ENCODE assay signal across 8 cellular contexts in genomic region chr6:1686117-1687098, GRCh38.
DNase-seq lines count a peak whose midpoint lies in the region; TF ChIP-seq lines count a peak whose summit lies in the region.

No MANE protein-coding gene starts in this region.

- no peak overlapping the region for H2BK12ac ChIP-seq in neuronal stem cell (ENCODE audit: low read length)

- no peak overlapping the region for H3K4me3 ChIP-seq in colonic mucosa
- no peak overlapping the region for H3K4me3 ChIP-seq in neuronal stem cell (ENCODE audit: low read length in 2 of 2)

- H3K9me3 ChIP-seq in colonic mucosa (no peaks in the 10 kb centered on the region), neuronal stem cell (replicated peaks in 1 of 2; ENCODE audit: control insufficient read depth in 2 of 2, insufficient read depth in 1 of 2, low read depth in 1 of 2, low read length in 2 of 2) (no peaks in the 10 kb centered on the region)

- H3K9ac ChIP-seq in colonic mucosa (ENCODE audit: low read depth in 2 of 2, low read length in 2 of 2), result no peak overlapping the region
- no peak overlapping the region for H3K9ac ChIP-seq in neuronal stem cell (ENCODE audit: low read depth, low read length, poor library complexity)

- H3K36me3 ChIP-seq in colonic mucosa (no peaks in the 10 kb centered on the region), neuronal stem cell (replicated peaks in 1 of 2; ENCODE audit: control insufficient read depth in 2 of 2, insufficient read depth in 2 of 2, low read length in 2 of 2) (no peaks in the 10 kb centered on the region)

- H3K27ac ChIP-seq in colonic mucosa (no peak overlapping the region), neuronal stem cell (replicated peaks; ENCODE audit: low read length) (no peak overlapping the region)

- H2BK120ac ChIP-seq in neuronal stem cell (ENCODE audit: low read depth, low read length), result no peak overlapping the region

- no peak overlapping the region for H4K8ac ChIP-seq in neuronal stem cell (ENCODE audit: low read depth, low read length)

- peak overlapping the region; percentile 17 for H3K18ac ChIP-seq in neuronal stem cell (ENCODE audit: low read length)

- no peak overlapping the region for H3K4me2 ChIP-seq in neuronal stem cell (ENCODE audit: insufficient read depth, low read length, poor library complexity, severe bottlenecking)

- intact Hi-C loops in colonic mucosa (cut with DNase I), result no loop called here

- no peak overlapping the region for H3K14ac ChIP-seq in neuronal stem cell (ENCODE audit: low read length)

- H2AK5ac ChIP-seq in neuronal stem cell (ENCODE audit: low read depth, low read length), result no peak overlapping the region

- no CpG with 5 or more reads among the region's 9 CpGs for WGBS in neuronal stem cell (ENCODE audit: extremely low coverage in 2 of 2, insufficient read length in 2 of 2, insufficient replicate concordance in 1 of 2), 2 donors

- peak; percentile 17 for TF ChIP-seq CTCF in colonic mucosa (IDR thresholded peaks at IDR 0.05)

- DNase-seq in Daoy (ENCODE audit: low read depth) (peak; percentile 93), NCI-H2171 treated with DMSO at 0.1 percent for 48 hours (lab: John Stamatoyannopoulos, UW) (peak; percentile 85), colonic mucosa (no peak), neuronal stem cell (ENCODE audit: low spot score) (no peak), anterior cingulate cortex (lab: John Stamatoyannopoulos, UW) (no peak), OCI-M2 (lab: John Stamatoyannopoulos, UW; ENCODE audit: unreplicated experiment) (no peak), RPMI8226 (no peak), retina (no peak)

- H3K23ac ChIP-seq in neuronal stem cell (ENCODE audit: low read depth, low read length, poor library complexity), result no peak overlapping the region

- H3K79me1 ChIP-seq in neuronal stem cell (ENCODE audit: low read depth, low read length), result no peaks in the 10 kb centered on the region

- no peak overlapping the region for H4K91ac ChIP-seq in neuronal stem cell (ENCODE audit: low read depth, low read length, poor library complexity)

- no peaks in the 10 kb centered on the region for H3K27me3 ChIP-seq in colonic mucosa
- no peaks in the 10 kb centered on the region for H3K27me3 ChIP-seq in neuronal stem cell (ENCODE audit: control insufficient read depth in 3 of 3, insufficient read depth in 3 of 3, low read depth in 1 of 3, low read length in 3 of 3)

- H2BK5ac ChIP-seq in neuronal stem cell (ENCODE audit: low read length), result no peak overlapping the region

- no peak overlapping the region for H3K4ac ChIP-seq in neuronal stem cell (ENCODE audit: low read length)

- H2BK15ac ChIP-seq in neuronal stem cell (ENCODE audit: low read length), result no peak overlapping the region

- H3K4me1 ChIP-seq in colonic mucosa (no peaks in the 10 kb centered on the region), neuronal stem cell (ENCODE audit: control insufficient read depth in 2 of 2, insufficient read depth in 1 of 2, low read depth in 1 of 2, low read length in 2 of 2) (peaks cover 3 to 6% of the 10 kb centered on the region in 2 donors)

- H2AFZ ChIP-seq in neuronal stem cell (ENCODE audit: low read length), result peak overlapping the region; percentile 0

Comparison
In these comparisons a context has a peak if more than half of its experiments do, and no peak if none do; other contexts are left out.
1. DNase-seq: peak in Daoy (single experiment) and NCI-H2171 treated with DMSO at 0.1 percent for 48 hours (single experiment); none in colonic mucosa (single experiment), neuronal stem cell (single experiment), anterior cingulate cortex (0 of 58), OCI-M2 (single experiment), RPMI8226 (single experiment) and retina (single experiment).